Comparison of ENCODE assay signal across 16 cellular contexts in the genomic region with DNA sequence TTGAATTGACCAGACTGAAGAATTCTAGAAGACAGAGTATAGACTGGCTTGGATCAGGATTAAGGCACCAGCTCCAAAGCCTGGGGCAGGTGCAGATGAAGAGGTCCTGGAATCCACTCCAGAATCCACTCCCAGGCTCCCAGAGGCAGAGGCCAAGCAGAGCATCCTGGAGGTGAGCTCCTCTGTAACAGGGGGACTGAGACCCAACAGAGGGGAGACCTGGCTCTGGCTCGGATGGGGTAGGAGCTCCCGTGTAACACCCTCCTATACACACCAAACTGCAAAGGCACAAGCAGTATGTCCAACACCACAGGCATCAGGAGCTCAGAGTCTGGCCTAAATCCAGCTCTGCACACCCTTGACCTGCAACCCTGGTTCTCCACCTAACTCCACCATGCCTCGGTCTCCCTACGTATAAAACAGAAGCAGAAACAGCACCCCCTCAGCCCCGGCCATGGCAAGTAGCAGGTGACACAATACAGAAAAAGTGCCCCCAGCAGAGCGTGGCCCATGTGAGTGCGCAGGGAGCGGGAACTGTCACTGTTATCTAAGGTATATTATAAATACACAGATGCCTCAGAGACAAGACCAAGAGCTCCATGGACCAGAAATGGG. TPM values are rescaled to one million over a fixed set of nuclear protein-coding genes. Genes with fewer than 3 reads are reported as not detected.
A peak's percentile ranks its signal among the peaks of the same experiment; 100 is the strongest.
DNase-seq lines count a peak whose midpoint lies in the region; ATAC-seq and TF ChIP-seq lines count a peak whose summit lies in the region.
"Had no signal": no experiment of that assay in that cellular context is flagged by ENCODE, and none has a peak within 500 bp of the region (broad histone marks: within the 10 kb centered on the region; RNA-seq: fewer than 3 reads in every experiment).

No MANE protein-coding gene starts in this region.

- TF ChIP-seq CTCF in H9 (conservative IDR thresholded peaks at IDR 0.05) (no peak), body of pancreas (IDR thresholded peaks at IDR 0.05) (no peak), upper lobe of right lung (IDR thresholded peaks at IDR 0.05) (no peak), A673 (conservative IDR thresholded peaks at IDR 0.05; ENCODE audit: low read depth, low read length) (no peak)

- no peaks in the 10 kb centered on the region; a peak in 1 of 7 replicates for H3K36me3 Mint-ChIP-seq in H9 (ENCODE audit: insufficient read depth in 1 of 3, low read depth in 3 of 3)
- H3K36me3 Mint-ChIP-seq: CD14-positive monocyte; CD8-positive, alpha-beta T cell had no signal

- no peak overlapping the region for H2BK5ac ChIP-seq in H9 (ENCODE audit: insufficient read length, low read length)

- BruUV-seq in A673 (replicated peaks; lab: Mats Ljungman, UMichigan) = no TSS peak

- H4K8ac ChIP-seq in H9 (replicated peaks; ENCODE audit: insufficient read length, low read depth, low read length) = no peak overlapping the region

- intact Hi-C loops in body of pancreas (cut with DNase I) (no loop called here), upper lobe of right lung (cut with DNase I) (no loop called here), A673 (cut with micrococcal nuclease; ENCODE audit: unreplicated experiment) (no loop called here)

- no peak overlapping the region for H2AFZ ChIP-seq in H9 (ENCODE audit: low read length)

- no peaks in the 10 kb centered on the region for H3K36me3 ChIP-seq in body of pancreas (replicated peaks in 1 of 2; ENCODE audit: insufficient read depth in 1 of 2, low read depth in 2 of 2)
- no peaks in the 10 kb centered on the region for H3K36me3 ChIP-seq in upper lobe of right lung
- H3K36me3 ChIP-seq in A673 (ENCODE audit: insufficient read depth, low read length, poor library complexity, severe bottlenecking) = no peaks in the 10 kb centered on the region

- H4K20me1 ChIP-seq in H9 (ENCODE audit: control insufficient read depth, insufficient read depth, insufficient read length) = no peaks in the 10 kb centered on the region

- no peaks in the 10 kb centered on the region for H3K23me2 ChIP-seq in H9 (ENCODE audit: insufficient read length, low read depth, low read length, poor library complexity, severe bottlenecking)

- H2BK15ac ChIP-seq in H9 (ENCODE audit: low read depth, low read length) = no peak overlapping the region

- H3T11ph ChIP-seq in H9 (ENCODE audit: low read length) = no peak overlapping the region

- no CpG with 5 or more reads among the region's 8 CpGs for WGBS in H9 (ENCODE audit: extremely low coverage, insufficient read length, low lambda C conversion rate)
- WGBS in body of pancreas, 2 donors = 87 to 100% methylated on average over 6 to 8 of the region's 8 CpGs

- peaks cover 5% of the 10 kb centered on the region for H3K27me3 Mint-ChIP-seq in H9 (ENCODE audit: low read depth)

- H3K27me3 ChIP-seq in H9 (ENCODE audit: insufficient read depth, low read length) (no peaks in the 10 kb centered on the region; the same call in 1 of the 2 replicates), body of pancreas (no peaks in the 10 kb centered on the region), upper lobe of right lung (no peaks in the 10 kb centered on the region), A673 (replicated peaks; ENCODE audit: insufficient read depth, low read depth, low read length, poor library complexity) (no peaks in the 10 kb centered on the region)

- no peak overlapping the region for H3K4me3 Mint-ChIP-seq in H9
- H3K4me3 Mint-ChIP-seq: CD14-positive monocyte; CD8-positive, alpha-beta T cell; HFFc6 had no signal

- no peaks in the 10 kb centered on the region for H3K9me3 Mint-ChIP-seq in H9
- H3K9me3 Mint-ChIP-seq: CD8-positive, alpha-beta T cell; HFFc6 had no signal

- H3K4me2 ChIP-seq in H9 (ENCODE audit: insufficient read depth, insufficient read length, low read length) = no peak overlapping the region
- H3K4me2 ChIP-seq: A549 had no signal

- peak; percentile 15 for DNase-seq in H9
- DNase-seq in body of pancreas = no peak
- DNase-seq in mesenteric fat pad (ENCODE audit: low spot score) = peak; percentile 84
- DNase-seq in upper lobe of right lung = peak; percentile 33
- DNase-seq in kidney glomerular epithelial cell (lab: John Stamatoyannopoulos, UW) = no peak
- no peak for DNase-seq in stimulated activated naive CD4-positive, alpha-beta T cell (lab: John Stamatoyannopoulos, UW)
- DNase-seq in A673 (ENCODE audit: low spot score) = no peak
- DNase-seq: COR-L47, DND-41, GDM1, HCEC 1CT, HFFc6 had no signal

- no peak overlapping the region for H2AK5ac ChIP-seq in H9 (ENCODE audit: insufficient read length, low read length)

- no peaks in the 10 kb centered on the region for H3K79me2 ChIP-seq in H9 (ENCODE audit: insufficient read depth, low read length)

- no peaks in the 10 kb centered on the region for H3K4me1 Mint-ChIP-seq in H9
- H3K4me1 Mint-ChIP-seq: CD14-positive monocyte had no signal

- no peak overlapping the region for H4K91ac ChIP-seq in H9 (ENCODE audit: insufficient read length, low read depth, low read length)

- H3K4me3 ChIP-seq in body of pancreas (no peak overlapping the region), upper lobe of right lung (no peak overlapping the region), A673 (ENCODE audit: low read depth, low read length, poor library complexity, severe bottlenecking) (no peak overlapping the region)
- H3K4me3 ChIP-seq: A549 had no signal

- no peak overlapping the region for H3K56ac ChIP-seq in H9 (ENCODE audit: insufficient read length, low read depth, low read length)

- H3K23ac ChIP-seq in H9 (ENCODE audit: insufficient read length, low read depth, low read length) = no peak overlapping the region

- H2BK120ac ChIP-seq in H9 (ENCODE audit: low read depth, low read length, poor library complexity, severe bottlenecking) = no peak overlapping the region

- H4K5ac ChIP-seq in H9 (ENCODE audit: insufficient read length, low read depth, low read length) = no peak overlapping the region

- H2BK20ac ChIP-seq in H9 (ENCODE audit: low read depth, low read length, poor library complexity, severe bottlenecking) = no peak overlapping the region

- H3K79me1 ChIP-seq in H9 (ENCODE audit: insufficient read depth, low read depth, low read length, poor library complexity, severe bottlenecking) = no peaks in the 10 kb centered on the region

- no peak overlapping the region for H3K9ac ChIP-seq in H9 (ENCODE audit: extremely low read depth, insufficient read length, low read length)

- no peak overlapping the region for H2BK12ac ChIP-seq in H9 (ENCODE audit: insufficient read length, low read depth, low read length)

- TF ChIP-seq POLR2A in body of pancreas (IDR thresholded peaks at IDR 0.05) = no peak

- no peak overlapping the region for H3K27ac Mint-ChIP-seq in H9
- H3K27ac Mint-ChIP-seq: CD14-positive monocyte; CD8-positive, alpha-beta T cell; HFFc6 had no signal

- H3K27ac ChIP-seq in H9 (ENCODE audit: insufficient read length, low read depth, low read length) = no peak overlapping the region
- peak overlapping the region; percentile 48 to 97 (median 92) for H3K27ac ChIP-seq in body of pancreas
- H3K27ac ChIP-seq in upper lobe of right lung = no peak overlapping the region
- no peak overlapping the region for H3K27ac ChIP-seq in A673 (ENCODE audit: low read depth, low read length, poor library complexity, severe bottlenecking)
- H3K27ac ChIP-seq: A549 had no signal

- H3K4ac ChIP-seq in H9 (ENCODE audit: low read depth, low read length) = no peak overlapping the region

- H3K18ac ChIP-seq in H9 (ENCODE audit: insufficient read length, low read depth, low read length) = no peak overlapping the region

- no peaks in the 10 kb centered on the region for H3K9me3 ChIP-seq in H9 (ENCODE audit: control insufficient read depth, low read depth, low read length)
- H3K9me3 ChIP-seq in body of pancreas = no peaks in the 10 kb centered on the region
- no peaks in the 10 kb centered on the region for H3K9me3 ChIP-seq in upper lobe of right lung
- no peaks in the 10 kb centered on the region for H3K9me3 ChIP-seq in A673 (ENCODE audit: low read depth, low read length, poor library complexity, severe bottlenecking)
- H3K9me3 ChIP-seq: A549 had no signal

- H3K4me1 ChIP-seq in H9 (ENCODE audit: insufficient read depth, low read length) (no peaks in the 10 kb centered on the region), body of pancreas (peaks cover 29% of the 10 kb centered on the region), upper lobe of right lung (no peaks in the 10 kb centered on the region), A673 (ENCODE audit: insufficient read depth, low read length, poor library complexity, severe bottlenecking) (no peaks in the 10 kb centered on the region)
- H3K4me1 ChIP-seq: A549 had no signal

- POLR2A ChIA-PET in A673 (lab: Charles Lee; ENCODE audit: low non-redundant PET) = no interaction called here

- no peak overlapping the region for H3K14ac ChIP-seq in H9 (ENCODE audit: insufficient read depth, low read length)

- ATAC-seq in body of pancreas (no peak), upper lobe of right lung (no peak)
- ATAC-seq: A549; CD8-positive, alpha-beta T cell; HepG2 had no signal

- CTCF ChIA-PET in A673 (lab: Charles Lee) = no interaction called here

RNA-seq across cellular contexts. Expression of a gene that starts 14.9 kb away (rescaled TPM):
- total RNA-seq in H9 (2021) (3.0 and 3.3 TPM in 2 replicates), body of pancreas (10 to 100 TPM in 1 of 2 donors, 1 to 10 TPM in 1; 8.2 to 20.5 TPM), mesenteric fat pad (4.2 TPM), upper lobe of right lung (6.9 TPM), A673 (2021) (2.4 and 2.8 TPM in 2 replicates)
- total RNA-seq: HepG2, HFFc6 had no signal

Comparison
In these comparisons a context has a peak if more than half of its experiments do, and no peak if none do; other contexts are left out.
1. DNase-seq: peak in H9 (single experiment), mesenteric fat pad (single experiment) and upper lobe of right lung (single experiment); none in body of pancreas (0 of 4), kidney glomerular epithelial cell (single experiment), stimulated activated naive CD4-positive, alpha-beta T cell (0 of 6) and A673 (single experiment).
2. H3K27ac ChIP-seq: peak in body of pancreas (4 of 4); none in H9 (single experiment), upper lobe of right lung (single experiment) and A673 (single experiment).